In the genomic region with DNA sequence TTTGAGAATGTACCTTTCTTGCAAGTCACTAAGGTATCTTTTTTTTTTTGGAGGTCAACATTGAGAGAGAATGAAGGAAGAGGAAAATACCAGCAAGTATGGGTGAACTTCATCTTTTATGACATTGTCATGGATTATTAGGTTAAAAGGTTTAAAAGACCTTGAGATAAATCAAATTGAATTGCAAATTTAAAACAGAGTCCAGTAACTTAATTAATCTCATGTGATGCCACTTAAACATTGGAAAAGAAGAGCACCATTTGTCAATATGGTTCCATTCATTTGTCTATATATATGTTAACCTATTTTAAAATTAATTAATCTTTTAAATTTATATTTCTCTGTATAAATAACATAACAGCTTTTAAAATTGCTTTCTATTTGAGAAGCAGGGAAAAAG, we compare ENCODE assay signal across 23 cellular contexts.
"Had no signal": no experiment of that assay in that cellular context is flagged by ENCODE, and none has a peak within 500 bp of the region (broad histone marks: within the 10 kb centered on the region; RNA-seq: fewer than 3 reads in every experiment).

No MANE protein-coding gene starts in this region.

- H3K9me3 Mint-ChIP-seq: activated CD4-positive, alpha-beta memory T cell treated with anti-CD3 and anti-CD28 coated beads for 36 hours; activated CD4-positive, alpha-beta T cell treated with anti-CD3 and anti-CD28 coated beads, Interleukin-2, amount 10 ng/mL, durations not matched to agents 7 days and 5 days; activated naive CD4-positive, alpha-beta T cell treated with anti-CD3 and anti-CD28 coated beads, Interleukin-2, amount 10 ng/mL, durations not matched to agents 7 days and 5 days; activated naive CD8-positive, alpha-beta T cell treated with anti-CD3 and anti-CD28 coated beads, Interleukin-2, amount 10 ng/mL, durations not matched to agents 7 days and 5 days; activated T-cell treated with anti-CD3 and anti-CD28 coated beads, Interleukin-2, amount 50 U/mL, for 4 hours; T-cell had no signal

- H3K4me3 ChIP-seq: adrenal gland had no signal

- H3K4me3 Mint-ChIP-seq: activated CD4-positive, alpha-beta memory T cell treated with anti-CD3 and anti-CD28 coated beads for 36 hours; activated CD4-positive, alpha-beta T cell treated with anti-CD3 and anti-CD28 coated beads, Interleukin-2, amount 10 ng/mL, durations not matched to agents 7 days and 5 days; activated naive CD4-positive, alpha-beta T cell treated with anti-CD3 and anti-CD28 coated beads, Interleukin-2, amount 10 ng/mL, durations not matched to agents 7 days and 5 days; activated naive CD8-positive, alpha-beta T cell treated with anti-CD3 and anti-CD28 coated beads, Interleukin-2, amount 10 ng/mL, durations not matched to agents 7 days and 5 days; activated T-cell treated with anti-CD3 and anti-CD28 coated beads, Interleukin-2, amount 50 U/mL, for 4 hours; T-cell had no signal

- H3K27ac ChIP-seq: adrenal gland had no signal

- H3K27me3 ChIP-seq: adrenal gland had no signal

- H3K4me1 Mint-ChIP-seq: activated CD4-positive, alpha-beta T cell treated with anti-CD3 and anti-CD28 coated beads, Interleukin-2, amount 10 ng/mL, durations not matched to agents 7 days and 5 days; activated naive CD4-positive, alpha-beta T cell treated with anti-CD3 and anti-CD28 coated beads, Interleukin-2, amount 10 ng/mL, durations not matched to agents 7 days and 5 days; activated naive CD8-positive, alpha-beta T cell treated with anti-CD3 and anti-CD28 coated beads, Interleukin-2, amount 10 ng/mL, durations not matched to agents 7 days and 5 days; T-cell had no signal

- ATAC-seq: activated T-cell treated with anti-CD3 and anti-CD28 coated beads, Interleukin-2, amount 50 U/mL, for 4 hours; Right ventricle myocardium inferior; T-cell had no signal

- DNase-seq: activated CD4-positive, alpha-beta memory T cell treated with anti-CD3 and anti-CD28 coated beads for 36 hours; activated CD4-positive, alpha-beta T cell treated with anti-CD3 and anti-CD28 coated beads, Interleukin-2, amount 10 ng/mL, durations not matched to agents 7 days and 5 days; activated CD4-positive, CD25-positive, alpha-beta regulatory T cell; activated CD8-positive, alpha-beta memory T cell treated with anti-CD3 and anti-CD28 coated beads for 24 hours; activated gamma-delta T cell; activated naive CD4-positive, alpha-beta T cell treated with anti-CD3 and anti-CD28 coated beads, Interleukin-2, amount 10 ng/mL, durations not matched to agents 7 days and 5 days; activated naive CD8-positive, alpha-beta T cell treated with anti-CD3 and anti-CD28 coated beads, Interleukin-2, amount 10 ng/mL, durations not matched to agents 7 days and 5 days; activated T-cell treated with anti-CD3 and anti-CD28 coated beads, Interleukin-2, amount 50 U/mL, for 4 hours; adrenal gland; anterior cingulate cortex; cerebellar nuclear complex; Karpas-422; MM.1S; NCI-H1105 treated with DMSO at 0.1 percent for 48 hours; NCI-H1436 treated with DMSO at 0.1 percent for 48 hours; NCI-H187; NCI-H2081; NCI-H510A treated with DMSO at 0.1 percent for 48 hours; NCI-H69; T-cell; T-helper 2 cell; T1000 had no signal

- H3K36me3 Mint-ChIP-seq: activated CD4-positive, alpha-beta memory T cell treated with anti-CD3 and anti-CD28 coated beads for 36 hours; activated naive CD4-positive, alpha-beta T cell treated with anti-CD3 and anti-CD28 coated beads, Interleukin-2, amount 10 ng/mL, durations not matched to agents 7 days and 5 days; activated naive CD8-positive, alpha-beta T cell treated with anti-CD3 and anti-CD28 coated beads, Interleukin-2, amount 10 ng/mL, durations not matched to agents 7 days and 5 days; T-cell had no signal

- H3K36me3 ChIP-seq: adrenal gland had no signal

- H3K27me3 Mint-ChIP-seq: activated naive CD4-positive, alpha-beta T cell treated with anti-CD3 and anti-CD28 coated beads, Interleukin-2, amount 10 ng/mL, durations not matched to agents 7 days and 5 days; activated naive CD8-positive, alpha-beta T cell treated with anti-CD3 and anti-CD28 coated beads, Interleukin-2, amount 10 ng/mL, durations not matched to agents 7 days and 5 days had no signal

- H3K27ac Mint-ChIP-seq: activated CD4-positive, alpha-beta memory T cell treated with anti-CD3 and anti-CD28 coated beads for 36 hours; activated CD4-positive, alpha-beta T cell treated with anti-CD3 and anti-CD28 coated beads, Interleukin-2, amount 10 ng/mL, durations not matched to agents 7 days and 5 days; activated naive CD4-positive, alpha-beta T cell treated with anti-CD3 and anti-CD28 coated beads, Interleukin-2, amount 10 ng/mL, durations not matched to agents 7 days and 5 days; activated naive CD8-positive, alpha-beta T cell treated with anti-CD3 and anti-CD28 coated beads, Interleukin-2, amount 10 ng/mL, durations not matched to agents 7 days and 5 days; T-cell had no signal

- H3K9me3 ChIP-seq: adrenal gland had no signal
